14 cellular contexts compared by ENCODE assay signal in the genomic region with DNA sequence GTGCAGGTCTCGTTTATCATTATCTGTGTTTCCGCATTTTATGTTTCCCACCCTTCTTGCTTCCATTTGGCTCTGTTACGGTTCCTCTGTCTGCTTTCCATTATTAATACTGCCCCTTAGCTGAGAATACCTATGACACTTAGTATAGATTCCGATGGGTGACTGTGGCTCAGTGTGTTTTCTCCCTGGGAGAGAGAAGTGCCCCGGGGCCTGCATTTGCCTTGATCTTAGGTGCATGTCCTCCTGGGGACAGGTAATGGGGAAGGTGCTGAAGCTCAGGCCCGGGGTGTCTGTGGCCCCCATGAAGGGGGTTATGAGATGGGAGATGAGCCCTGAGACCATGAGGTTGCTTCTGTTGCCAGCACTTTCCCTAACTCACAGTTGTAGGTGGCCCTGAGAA. TPM values are rescaled to one million over a fixed set of nuclear protein-coding genes. Genes with fewer than 3 reads are reported as not detected.
DNase-seq lines count a peak whose midpoint lies in the region; ATAC-seq and TF ChIP-seq lines count a peak whose summit lies in the region.
"Had no signal": no experiment of that assay in that cellular context is flagged by ENCODE, and none has a peak within 500 bp of the region (broad histone marks: within the 10 kb centered on the region; RNA-seq: fewer than 3 reads in every experiment).

No MANE protein-coding gene starts in this region.

- H3K27ac ChIP-seq in BLaER1 treated with 17β-estradiol and CSF1 and Interleukin-3, amounts not matched to agents 10 nM and 100 nM, result no peak overlapping the region
- H3K27ac ChIP-seq in HEK293 (ENCODE audit: extremely low read depth, low read depth, low read length) (no peak overlapping the region), lung (ENCODE audit: low read depth in 1 of 2, low read length in 1 of 2) (no peak overlapping the region), upper lobe of right lung (no peak overlapping the region)

- peak overlapping the region in 9 of 11 experiments; percentile 8 to 63 (median 57); a peak in 17 of 22 replicates for H3K4me2 ChIP-seq in BLaER1 treated with 17β-estradiol and CSF1 and Interleukin-3, amounts not matched to agents 10 nM and 100 nM
- H3K4me2 ChIP-seq: A549, GM23338 had no signal

- peaks cover 0 to 5% (median 0%) of the 10 kb centered on the region in 11 experiments; a peak in 1 of 22 replicates for H4K20me1 ChIP-seq in BLaER1 treated with 17β-estradiol and CSF1 and Interleukin-3, amounts not matched to agents 10 nM and 100 nM

- CTCF ChIA-PET in HEK293 (lab: Yijun Ruan, JAX), result no interaction called here

- no peaks in the 10 kb centered on the region for H3K36me3 ChIP-seq in BLaER1 treated with 17β-estradiol and CSF1 and Interleukin-3, amounts not matched to agents 10 nM and 100 nM
- H3K36me3 ChIP-seq in HEK293 (ENCODE audit: control insufficient read depth in 2 of 2, insufficient read depth in 1 of 2, low read length in 2 of 2) (no peaks in the 10 kb centered on the region), lung (ENCODE audit: control insufficient read depth in 2 of 2, insufficient read depth in 2 of 2, low read length in 2 of 2) (no peaks in the 10 kb centered on the region), upper lobe of right lung (no peaks in the 10 kb centered on the region)
- H3K36me3 ChIP-seq: BE2C had no signal

- DNase-seq in lung (ENCODE audit: low spot score) (peak; percentile 19), ureter (ENCODE audit: low spot score) (peak; percentile 19), upper lobe of right lung (no peak), LoVo (ENCODE audit: low spot score) (no peak)
- DNase-seq: BE2C; Caco-2; CD8-positive, alpha-beta memory T cell; DND-41; GDM1; IMR-90 had no signal

- no peaks in the 10 kb centered on the region for H3K9me3 ChIP-seq in BLaER1 treated with 17β-estradiol and CSF1 and Interleukin-3, amounts not matched to agents 10 nM and 100 nM (replicated peaks in 1 of 11)
- H3K9me3 ChIP-seq in HEK293 (ENCODE audit: control insufficient read depth, insufficient read depth, low read depth, low read length) (no peaks in the 10 kb centered on the region), lung (ENCODE audit: control insufficient read depth in 2 of 2, insufficient read depth in 1 of 2, low read length in 1 of 2) (no peaks in the 10 kb centered on the region), upper lobe of right lung (no peaks in the 10 kb centered on the region)
- H3K9me3 ChIP-seq: A549, BE2C, Caco-2 had no signal

- no peak for TF ChIP-seq CTCF in HEK293 (tag by site-specific recombination; IDR thresholded peaks at IDR 0.05)
- no peak for TF ChIP-seq CTCF in lung (IDR thresholded peaks at IDR 0.05; ENCODE audit: control extremely low read depth, extremely low read depth)
- TF ChIP-seq CTCF in upper lobe of right lung (IDR thresholded peaks at IDR 0.05), result no peak

- intact Hi-C loops in upper lobe of right lung (cut with DNase I), result no loop called here

- H3K4me1 ChIP-seq in BLaER1 treated with 17β-estradiol and CSF1 and Interleukin-3, amounts not matched to agents 10 nM and 100 nM, result peaks cover 26 to 69% (median 62%) of the 10 kb centered on the region in 10 experiments
- no peaks in the 10 kb centered on the region for H3K4me1 ChIP-seq in HEK293 (ENCODE audit: control insufficient read depth, insufficient read depth, low read length)
- peaks cover 0 to 12% of the 10 kb centered on the region in 2 donors for H3K4me1 ChIP-seq in lung (ENCODE audit: control insufficient read depth in 2 of 2, insufficient read depth in 2 of 2, low read length in 2 of 2)
- H3K4me1 ChIP-seq in upper lobe of right lung, result peaks cover 8% of the 10 kb centered on the region
- H3K4me1 ChIP-seq: BE2C had no signal

- POLR2A ChIA-PET in HEK293 (lab: Yijun Ruan, JAX), result no interaction called here

- WGBS in lung, 2 donors, result 94 to 97% methylated on average over 6 of the region's 6 CpGs

- no peak overlapping the region for H3K9ac ChIP-seq in BLaER1 treated with 17β-estradiol and CSF1 and Interleukin-3, amounts not matched to agents 10 nM and 100 nM

- ATAC-seq in lung (ENCODE audit: insufficient read depth, low FRiP score) (no peak), upper lobe of right lung (no peak)
- ATAC-seq: A549, GM23338 had no signal

- peaks cover 0 to 6% (median 0%) of the 10 kb centered on the region in 11 experiments; a peak in 2 of 22 replicates for H3K27me3 ChIP-seq in BLaER1 treated with 17β-estradiol and CSF1 and Interleukin-3, amounts not matched to agents 10 nM and 100 nM
- H3K27me3 ChIP-seq in lung (ENCODE audit: control insufficient read depth, insufficient read depth) (no peaks in the 10 kb centered on the region), upper lobe of right lung (no peaks in the 10 kb centered on the region)
- H3K27me3 ChIP-seq: BE2C had no signal

- no peak overlapping the region for H3K4me3 ChIP-seq in BLaER1 treated with 17β-estradiol and CSF1 and Interleukin-3, amounts not matched to agents 10 nM and 100 nM
- H3K4me3 ChIP-seq in HEK293 (ENCODE audit: low read depth, low read length) (no peak overlapping the region), lung (no peak overlapping the region), upper lobe of right lung (no peak overlapping the region)
- H3K4me3 ChIP-seq: A549, GM23338 had no signal

TF ChIP-seq in HEK293, 187 proteins besides CTCF, POLR2A, EP300 and RAD21:
- TF ChIP-seq YY2 (tag by site-specific recombination; IDR thresholded peaks at IDR 0.05) (no peak), SCRT1 (tag by site-specific recombination; IDR thresholded peaks at IDR 0.05; ENCODE audit: borderline replicate concordance) (no peak), ZBTB17 (tag by site-specific recombination; IDR thresholded peaks at IDR 0.05) (peak; percentile 79)

RNA-seq across cellular contexts. Expression of a gene that starts 43.4 kb away (rescaled TPM):
- total RNA-seq in lung (10 to 100 TPM; 11.7 to 41.0 TPM), ureter (14.5 TPM), upper lobe of right lung (16.6 TPM)
- polyA plus RNA-seq in lung, result 1 to 10 TPM; 4.6 to 5.2 TPM
- total RNA-seq: IMR-90 had no signal
- polyA plus RNA-seq: IMR-90 had no signal

Comparison
In these comparisons a context has a peak if more than half of its experiments do, and no peak if none do; other contexts are left out.
1. DNase-seq: peak in lung (single experiment) and ureter (single experiment); none in upper lobe of right lung (single experiment) and LoVo (single experiment).